Comparison of ENCODE assay signal across 26 cellular contexts in genomic region chr4:112196446-112196845, GRCh38.
"Had no signal": no experiment of that assay in that cellular context is flagged by ENCODE, and none has a peak within 500 bp of the region (broad histone marks: within the 10 kb centered on the region; RNA-seq: fewer than 3 reads in every experiment).

No MANE protein-coding gene starts in this region.

- H3K27ac Mint-ChIP-seq: immature natural killer cell; mesothelial cell of epicardium; naive thymus-derived CD4-positive, alpha-beta T cell; natural killer cell treated with Interleukin-12 subunit alpha and Interleukin-12 subunit beta and Interleukin-15 and Interleukin-18, amount 100 ng/mL, for 72 hours; stimulated activated effector memory CD8-positive, alpha-beta T cell treated with anti-CD3 and anti-CD28 coated beads, Interleukin-12 subunit alpha, Interleukin-12 subunit beta, amount 100 ng/mL, for 72 hours; stimulated activated naive CD8-positive, alpha-beta T cell treated with anti-CD3 and anti-CD28 coated beads, Interleukin-15, amount 100 ng/mL, for 72 hours had no signal

- H3K36me3 Mint-ChIP-seq: immature natural killer cell; mesothelial cell of epicardium; natural killer cell treated with Interleukin-12 subunit alpha and Interleukin-12 subunit beta and Interleukin-15 and Interleukin-18, amount 100 ng/mL, for 72 hours; stimulated activated effector memory CD8-positive, alpha-beta T cell treated with anti-CD3 and anti-CD28 coated beads, Interleukin-12 subunit alpha, Interleukin-12 subunit beta, amount 100 ng/mL, for 72 hours had no signal

- H3K4me3 ChIP-seq: left lung, lung, ovary, prostate gland, spleen, tibial nerve, upper lobe of left lung, vagina had no signal

- H3K4me3 Mint-ChIP-seq: immature natural killer cell; mesothelial cell of epicardium; naive thymus-derived CD4-positive, alpha-beta T cell; natural killer cell treated with Interleukin-12 subunit alpha and Interleukin-12 subunit beta and Interleukin-15 and Interleukin-18, amount 100 ng/mL, for 72 hours; neural crest cell; stimulated activated effector memory CD8-positive, alpha-beta T cell treated with anti-CD3 and anti-CD28 coated beads, Interleukin-12 subunit alpha, Interleukin-12 subunit beta, amount 100 ng/mL, for 72 hours; stimulated activated naive CD8-positive, alpha-beta T cell treated with anti-CD3 and anti-CD28 coated beads, Interleukin-15, amount 100 ng/mL, for 72 hours had no signal

- H3K4me1 Mint-ChIP-seq: immature natural killer cell, neural crest cell had no signal

- H3K36me3 ChIP-seq: left lung, ovary, prostate gland, spleen, tibial nerve, upper lobe of left lung, vagina had no signal

- H3K9me3 Mint-ChIP-seq: immature natural killer cell; mesothelial cell of epicardium; naive thymus-derived CD4-positive, alpha-beta T cell; natural killer cell treated with Interleukin-12 subunit alpha and Interleukin-12 subunit beta and Interleukin-15 and Interleukin-18, amount 100 ng/mL, for 72 hours; neural crest cell; stimulated activated effector memory CD8-positive, alpha-beta T cell treated with anti-CD3 and anti-CD28 coated beads, Interleukin-12 subunit alpha, Interleukin-12 subunit beta, amount 100 ng/mL, for 72 hours; stimulated activated naive CD8-positive, alpha-beta T cell treated with anti-CD3 and anti-CD28 coated beads, Interleukin-15, amount 100 ng/mL, for 72 hours had no signal

- H3K9me3 ChIP-seq: left lung, ovary, prostate gland, spleen, upper lobe of left lung, vagina had no signal

- H3K27ac ChIP-seq: left lung, ovary, prostate gland, spleen, tibial nerve, upper lobe of left lung, vagina had no signal

- H3K27me3 Mint-ChIP-seq: naive thymus-derived CD4-positive, alpha-beta T cell; stimulated activated naive CD8-positive, alpha-beta T cell treated with anti-CD3 and anti-CD28 coated beads, Interleukin-15, amount 100 ng/mL, for 72 hours had no signal

- H3K4me1 ChIP-seq: left lung, prostate gland, spleen, tibial nerve, upper lobe of left lung, vagina had no signal

- ATAC-seq: left colon; left lung; naive thymus-derived CD4-positive, alpha-beta T cell; natural killer cell treated with Interleukin-12 subunit alpha and Interleukin-12 subunit beta and Interleukin-15 and Interleukin-18, amount 100 ng/mL, for 72 hours; right cardiac atrium; sciatic nerve; stimulated activated effector memory CD8-positive, alpha-beta T cell treated with anti-CD3 and anti-CD28 coated beads, Interleukin-12 subunit alpha, Interleukin-12 subunit beta, amount 100 ng/mL, for 72 hours; stimulated activated naive CD8-positive, alpha-beta T cell treated with anti-CD3 and anti-CD28 coated beads, Interleukin-15, amount 100 ng/mL, for 72 hours had no signal

- H3K27me3 ChIP-seq: left lung, ovary, spleen, tibial nerve, upper lobe of left lung, vagina had no signal

- DNase-seq: hypothalamus; immature natural killer cell; kidney; left colon; left lung; mesendoderm; naive thymus-derived CD4-positive, alpha-beta T cell; ovary; retina; small intestine; spleen; stimulated activated CD4-positive, alpha-beta T cell treated with anti-CD3 and anti-CD28 coated beads, Interleukin-4, amount 100 ng/mL, for 24 hours; stimulated activated naive CD4-positive, alpha-beta T cell; stimulated activated naive CD8-positive, alpha-beta T cell treated with anti-CD3 and anti-CD28 coated beads, Interleukin-15, amount 100 ng/mL, for 72 hours; substantia nigra had no signal
